Comparison of ENCODE assay signal across 8 cellular contexts in the genomic region with DNA sequence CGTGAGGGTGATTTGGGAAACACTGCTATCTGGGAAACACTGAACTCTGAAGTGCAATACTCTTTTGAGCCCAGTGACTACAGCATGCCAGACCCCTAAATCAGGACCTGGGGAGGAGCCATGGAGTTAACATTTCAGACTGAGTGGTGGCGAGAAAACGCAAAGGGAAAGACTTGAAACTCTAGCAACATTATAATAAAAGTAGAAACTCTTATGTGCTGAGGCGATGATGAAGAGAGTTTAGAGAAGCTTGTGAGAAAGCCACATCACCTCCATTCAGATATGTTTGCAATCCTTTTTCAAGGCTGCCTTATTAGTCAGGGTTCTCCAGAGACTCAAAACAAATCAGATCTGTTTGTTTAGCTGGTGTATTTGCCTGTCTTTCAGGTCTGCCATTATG. TPM values are rescaled to one million over a fixed set of nuclear protein-coding genes. Genes with fewer than 3 reads are reported as not detected.
DNase-seq lines count a peak whose midpoint lies in the region; ATAC-seq, FAIRE-seq and TF ChIP-seq lines count a peak whose summit lies in the region.
"Had no signal": no experiment of that assay in that cellular context is flagged by ENCODE, and none has a peak within 500 bp of the region (broad histone marks: within the 10 kb centered on the region; RNA-seq: fewer than 3 reads in every experiment).

No MANE protein-coding gene starts in this region.

- no peaks in the 10 kb centered on the region for H3K9me3 Mint-ChIP-seq in CD4-positive, alpha-beta T cell
- H3K9me3 Mint-ChIP-seq: CD8-positive, alpha-beta T cell had no signal

- H4K20me1 ChIP-seq in KMS-11 (ENCODE audit: insufficient read depth) (peaks cover 4% of the 10 kb centered on the region; the same call in 1 of the 2 replicates), K562 (replicated peaks; ENCODE audit: control insufficient read depth, insufficient read depth, low read length) (no peaks in the 10 kb centered on the region; the same call in 1 of the 2 replicates)

- POLR2A ChIA-PET in CD4-positive, alpha-beta T cell (lab: Charles Lee) = no interaction called here
- POLR2A ChIA-PET in K562 (lab: Yijun Ruan, JAX) = no interaction called here

- no peak for TF ChIP-seq CTCF in CD4-positive, alpha-beta T cell (IDR thresholded peaks at IDR 0.05)
- no peak for TF ChIP-seq CTCF in KMS-11 (conservative IDR thresholded peaks at IDR 0.05; ENCODE audit: low read depth, low read length)
- TF ChIP-seq CTCF in K562 (IDR thresholded peaks at IDR 0.05 in 2 of 3, conservative IDR thresholded peaks at IDR 0.05 in 1 of 3; ENCODE audit: insufficient read depth in 2 of 3, low read depth in 1 of 3, low read length in 3 of 3) = no peak

- H3K4me3 Mint-ChIP-seq in CD4-positive, alpha-beta T cell = peak overlapping the region; percentile 11

- peak overlapping the region; percentile 47 for H3K27ac Mint-ChIP-seq in CD4-positive, alpha-beta T cell
- H3K27ac Mint-ChIP-seq: CD8-positive, alpha-beta T cell had no signal

- no peak overlapping the region for H2AFZ ChIP-seq in KMS-11 (ENCODE audit: low read depth)
- no peak overlapping the region for H2AFZ ChIP-seq in K562 (ENCODE audit: low read depth, low read length)

- H3K36me3 ChIP-seq in KMS-11 (ENCODE audit: insufficient read depth) = peaks cover 4% of the 10 kb centered on the region; the same call in 1 of the 2 replicates
- H3K36me3 ChIP-seq in K562 (ENCODE audit: control insufficient read depth, insufficient read depth, low read length) = peaks cover 70% of the 10 kb centered on the region

- H3K27me3 Mint-ChIP-seq in CD4-positive, alpha-beta T cell = no peaks in the 10 kb centered on the region

- no peak overlapping the region for H3K27ac ChIP-seq in CD4-positive, alpha-beta T cell (ENCODE audit: low read depth, low read length)
- H3K27ac ChIP-seq in KMS-11 = no peak overlapping the region
- peak overlapping the region; percentile 28; the same call in 1 of the 3 replicates for H3K27ac ChIP-seq in K562 (ENCODE audit: extremely low read depth, low read depth, low read length)

- in situ Hi-C loops in K562 (cut with MboI) = loop anchor here (5.0 kb wide), 1 partner anchor 47 kb away; no protein-coding TSS in a partner anchor

- H3K4me2 ChIP-seq in KMS-11 = peak overlapping the region; percentile 30; the same call in 1 of the 2 replicates
- peak overlapping the region; percentile 54 for H3K4me2 ChIP-seq in K562 (ENCODE audit: insufficient read depth, low read length)

- peaks cover 31% of the 10 kb centered on the region for H3K36me3 Mint-ChIP-seq in CD4-positive, alpha-beta T cell (ENCODE audit: low read depth)

- no peak for TF ChIP-seq POLR2A in K562 (conservative IDR thresholded peaks at IDR 0.05)

- H3K9ac ChIP-seq in KMS-11 (no peak overlapping the region), K562 (ENCODE audit: insufficient read depth in 1 of 2, low read depth in 2 of 2, low read length in 2 of 2) (peak overlapping the region; percentile 31 to 44; a peak in 3 of 4 replicates)

- no peak for DNase-seq in CD4-positive, alpha-beta T cell
- no peak for DNase-seq in K562 (ENCODE audit: extremely low read depth in 1 of 4, low spot score in 3 of 4)
- no peak for DNase-seq in cerebellar cortex (ENCODE audit: low spot score)
- DNase-seq in NCI-H446 treated with DMSO at 0.1 percent for 48 hours (lab: John Stamatoyannopoulos, UW) = no peak
- DNase-seq: activated CD4-positive, alpha-beta T cell treated with anti-CD3 and anti-CD28 coated beads, Interleukin-2, amount 50 U/mL, for 4 hours; CD8-positive, alpha-beta T cell had no signal

- no peak for TF ChIP-seq EP300 in K562 (IDR thresholded peaks at IDR 0.05; ENCODE audit: low read length)

- no peak for FAIRE-seq in K562 (lab: Jason Lieb, UNC)

- H3K9me3 ChIP-seq in CD4-positive, alpha-beta T cell (ENCODE audit: control insufficient read depth, low read length) = no peaks in the 10 kb centered on the region
- H3K9me3 ChIP-seq in K562 (replicated peaks; ENCODE audit: control insufficient read depth, insufficient read depth, low read depth, low read length) = no peaks in the 10 kb centered on the region

- TF ChIP-seq RAD21 in K562 (CRISPR knock-in tag; conservative IDR thresholded peaks at IDR 0.05 in 1 of 2, IDR thresholded peaks at IDR 0.05 in 1 of 2) = no peak

- no peaks in the 10 kb centered on the region for H3K27me3 ChIP-seq in CD4-positive, alpha-beta T cell (ENCODE audit: control insufficient read depth, insufficient read depth, low read length)
- H3K27me3 ChIP-seq in KMS-11 (ENCODE audit: insufficient read depth, low read depth) (no peaks in the 10 kb centered on the region), K562 (ENCODE audit: control insufficient read depth in 2 of 2, insufficient read depth in 2 of 2, low read length in 2 of 2) (no peaks in the 10 kb centered on the region)

- ATAC-seq in CD4-positive, alpha-beta T cell (ENCODE audit: poor library complexity) = no peak
- ATAC-seq in K562 = no peak
- no peak for ATAC-seq in activated CD4-positive, CD25-positive, alpha-beta regulatory T cell treated with anti-CD3 and anti-CD28 coated beads, Interleukin-2, amount 50 U/mL, for 24 hours
- ATAC-seq: CD8-positive, alpha-beta T cell had no signal

- H3K79me2 ChIP-seq in KMS-11 (ENCODE audit: insufficient read depth, low read depth) (peaks cover 75% of the 10 kb centered on the region), K562 (ENCODE audit: control insufficient read depth, insufficient read depth, low read length) (peaks cover 94% of the 10 kb centered on the region)

- peaks cover 41% of the 10 kb centered on the region for H3K4me1 Mint-ChIP-seq in CD4-positive, alpha-beta T cell (ENCODE audit: low read depth)

- H3K4me1 ChIP-seq in KMS-11 (ENCODE audit: low read depth, poor library complexity, severe bottlenecking) (peaks cover 35% of the 10 kb centered on the region), K562 (replicated peaks in 1 of 2; ENCODE audit: control insufficient read depth in 2 of 2, insufficient read depth in 2 of 2, low read length in 2 of 2) (peaks cover 25 to 33% of the 10 kb centered on the region in 2 experiments)

- no peaks in the 10 kb centered on the region for H3K9me1 ChIP-seq in K562 (ENCODE audit: control insufficient read depth, insufficient read depth, low read length)

- intact Hi-C loops in CD4-positive, alpha-beta T cell (cut with DNase I, micrococcal nuclease) = loop anchor here (5.0 to 10.0 kb wide), 3 partner anchors 170 to 870 kb away; a partner anchor contains a TSS
- intact Hi-C loops in K562 (cut with micrococcal nuclease) = no loop called here

- WGBS in K562 (ENCODE audit: insufficient coverage, low coverage, missing lambda C conversion rate) = 67% methylated on average over 4 of the region's 4 CpGs

- no TSS peak for BruUV-seq in K562 (replicated peaks; lab: Mats Ljungman, UMichigan)

- CTCF ChIA-PET in CD4-positive, alpha-beta T cell (lab: Charles Lee) = interaction anchor here (1.0 to 1.6 kb wide), 2 partner anchors 104 to 314 kb away, joined by 3 read pairs; no protein-coding TSS in a partner anchor
- CTCF ChIA-PET in K562 (lab: Yijun Ruan, JAX; ENCODE audit: low intra/inter-chr PET ratio) = no interaction called here

- no peak overlapping the region for H3K4me3 ChIP-seq in KMS-11 (IDR thresholded peaks at IDR 0.05; ENCODE audit: insufficient read depth, low read depth, low read length)
- H3K4me3 ChIP-seq in K562 = no peak overlapping the region

RNA-seq across cellular contexts. Expression of a gene that starts 1.9 kb away (rescaled TPM):
- 1 to 10 TPM; 7.5 to 9.1 TPM for total RNA-seq in CD4-positive, alpha-beta T cell
- total RNA-seq in K562 (2011; cell fraction: chromatin; rRNA removed; ENCODE audit: low replicate concordance) = 27.9 and 42.4 TPM in 2 replicates
- total RNA-seq in K562 (2011; cell fraction: nucleolus; rRNA removed) = 50.0 and 60.9 TPM in 2 replicates
- 37.0 and 43.3 TPM in 2 replicates for total RNA-seq in K562 (2011; cell fraction: nucleoplasm; rRNA removed)
- 156 and 172 TPM in 2 replicates for total RNA-seq in K562 (2014; rRNA removed)
- 130 and 137 TPM in 2 replicates for total RNA-seq in K562 (2014; rRNA removed; fragmentation: Illumina TruSeq; extraction: Trizol)
- 150 and 154 TPM in 2 replicates for total RNA-seq in K562 (2015; rRNA removed; fragmentation: Illumina TruSeq; extraction: Trizol)
- total RNA-seq in K562 (2021) = 140 and 150 TPM in 2 replicates
- polyA plus RNA-seq in K562 (2011; rRNA removed) = 91.3 and 124 TPM in 2 replicates
- polyA plus RNA-seq in K562 (2011; cell fraction: cytosol; rRNA removed) = 83.9 and 106 TPM in 2 replicates
- 28.7 and 36.3 TPM in 2 replicates for polyA plus RNA-seq in K562 (2011; cell fraction: nucleus; rRNA removed)
- 122 and 124 TPM in 2 replicates for polyA plus RNA-seq in K562 (2012)
- polyA plus RNA-seq in K562 (2014; fragmentation: Illumina TruSeq; extraction: Trizol) = 138 and 146 TPM in 2 replicates
- polyA plus RNA-seq in K562 (2014; fragmentation: Nextera tagmentation; extraction: Ambion mirVana) = 10 to 100 TPM; 58.1 to 86.8 TPM
- polyA plus RNA-seq in K562 (2014; rRNA removed) = 132 and 136 TPM in 2 replicates
- polyA minus RNA-seq in K562 (2011; rRNA and poly(A)+ RNA removed) = 77.5 and 111 TPM in 2 replicates
- 54.2 and 76.3 TPM in 2 replicates for polyA minus RNA-seq in K562 (2011; cell fraction: cytosol; rRNA and poly(A)+ RNA removed)
- polyA minus RNA-seq in K562 (2011; cell fraction: nucleus; rRNA and poly(A)+ RNA removed) = 29.8 and 34.1 TPM in 2 replicates

RNA-seq across cellular contexts. Expression of a gene that starts 2.2 kb away (rescaled TPM):
- 10 to 100 TPM; 55.2 to 56.0 TPM for total RNA-seq in CD4-positive, alpha-beta T cell
- 88.0 and 142 TPM in 2 replicates for total RNA-seq in K562 (2011; cell fraction: chromatin; rRNA removed; ENCODE audit: low replicate concordance)
- 195 and 216 TPM in 2 replicates for total RNA-seq in K562 (2011; cell fraction: nucleolus; rRNA removed)
- 192 and 237 TPM in 2 replicates for total RNA-seq in K562 (2011; cell fraction: nucleoplasm; rRNA removed)
- total RNA-seq in K562 (2014; rRNA removed) = 97.2 and 153 TPM in 2 replicates
- total RNA-seq in K562 (2014; rRNA removed; fragmentation: Illumina TruSeq; extraction: Trizol) = 227 and 239 TPM in 2 replicates
- total RNA-seq in K562 (2015; rRNA removed; fragmentation: Illumina TruSeq; extraction: Trizol) = 221 and 231 TPM in 2 replicates
- total RNA-seq in K562 (2021) = 168 and 200 TPM in 2 replicates
- 630 and 713 TPM in 2 replicates for polyA plus RNA-seq in K562 (2011; rRNA removed)
- 728 and 1,027 TPM in 2 replicates for polyA plus RNA-seq in K562 (2011; cell fraction: cytosol; rRNA removed)
- polyA plus RNA-seq in K562 (2011; cell fraction: nucleus; rRNA removed) = 254 and 417 TPM in 2 replicates
- 426 and 696 TPM in 2 replicates for polyA plus RNA-seq in K562 (2012)
- 213 and 256 TPM in 2 replicates for polyA plus RNA-seq in K562 (2014; fragmentation: Illumina TruSeq; extraction: Trizol)
- polyA plus RNA-seq in K562 (2014; fragmentation: Nextera tagmentation; extraction: Ambion mirVana) = 100 to 1,000 TPM; 794 to 856 TPM
- 199 and 268 TPM in 2 replicates for polyA plus RNA-seq in K562 (2014; rRNA removed)
- polyA minus RNA-seq in K562 (2011; rRNA and poly(A)+ RNA removed) = 155 and 167 TPM in 2 replicates
- polyA minus RNA-seq in K562 (2011; cell fraction: cytosol; rRNA and poly(A)+ RNA removed) = 111 and 157 TPM in 2 replicates
- polyA minus RNA-seq in K562 (2011; cell fraction: nucleus; rRNA and poly(A)+ RNA removed) = 46.0 and 84.9 TPM in 2 replicates

RNA-seq across cellular contexts. Expression of a gene that starts 22.2 kb away (rescaled TPM):
- total RNA-seq in CD4-positive, alpha-beta T cell = under 1 TPM; 0.56 to 0.77 TPM
- total RNA-seq in K562 (2011; cell fraction: chromatin; rRNA removed; ENCODE audit: low replicate concordance) = 611 and 866 TPM in 2 replicates
- 866 and 894 TPM in 2 replicates for total RNA-seq in K562 (2011; cell fraction: nucleolus; rRNA removed)
- total RNA-seq in K562 (2011; cell fraction: nucleoplasm; rRNA removed) = 825 and 959 TPM in 2 replicates
- total RNA-seq in K562 (2014; rRNA removed) = 250 and 292 TPM in 2 replicates
- total RNA-seq in K562 (2014; rRNA removed; fragmentation: Illumina TruSeq; extraction: Trizol) = 367 and 390 TPM in 2 replicates
- 353 and 364 TPM in 2 replicates for total RNA-seq in K562 (2015; rRNA removed; fragmentation: Illumina TruSeq; extraction: Trizol)
- 378 and 411 TPM in 2 replicates for total RNA-seq in K562 (2021)
- 747 and 864 TPM in 2 replicates for polyA plus RNA-seq in K562 (2011; rRNA removed)
- polyA plus RNA-seq in K562 (2011; cell fraction: cytosol; rRNA removed) = 1,005 and 1,028 TPM in 2 replicates
- 277 and 375 TPM in 2 replicates for polyA plus RNA-seq in K562 (2011; cell fraction: nucleus; rRNA removed)
- polyA plus RNA-seq in K562 (2012) = 228 and 290 TPM in 2 replicates
- 394 and 457 TPM in 2 replicates for polyA plus RNA-seq in K562 (2014; fragmentation: Illumina TruSeq; extraction: Trizol)
- 100 to 1,000 TPM; 110 to 174 TPM for polyA plus RNA-seq in K562 (2014; fragmentation: Nextera tagmentation; extraction: Ambion mirVana)
- 295 and 314 TPM in 2 replicates for polyA plus RNA-seq in K562 (2014; rRNA removed)
- 571 and 760 TPM in 2 replicates for polyA minus RNA-seq in K562 (2011; rRNA and poly(A)+ RNA removed)
- polyA minus RNA-seq in K562 (2011; cell fraction: cytosol; rRNA and poly(A)+ RNA removed) = 555 and 599 TPM in 2 replicates
- polyA minus RNA-seq in K562 (2011; cell fraction: nucleus; rRNA and poly(A)+ RNA removed) = 280 and 292 TPM in 2 replicates

RNA-seq across cellular contexts. Expression of a gene that starts 33.5 kb away (rescaled TPM):
- total RNA-seq in CD4-positive, alpha-beta T cell = under 1 TPM; 0.08 to 0.33 TPM
- total RNA-seq in K562 (2011; cell fraction: chromatin; rRNA removed; ENCODE audit: low replicate concordance) = 49.3 and 107 TPM in 2 replicates
- 68.6 and 70.4 TPM in 2 replicates for total RNA-seq in K562 (2011; cell fraction: nucleolus; rRNA removed)
- 66.5 and 86.0 TPM in 2 replicates for total RNA-seq in K562 (2011; cell fraction: nucleoplasm; rRNA removed)
- total RNA-seq in K562 (2014; rRNA removed) (13.2 and 17.7 TPM in 2 replicates), K562 (2014; rRNA removed; fragmentation: Illumina TruSeq; extraction: Trizol) (14.5 and 16.2 TPM in 2 replicates), K562 (2015; rRNA removed; fragmentation: Illumina TruSeq; extraction: Trizol) (11.5 and 12.0 TPM in 2 replicates), K562 (2021) (28.6 and 30.4 TPM in 2 replicates)
- polyA plus RNA-seq in K562 (2011; rRNA removed) (42.8 and 57.1 TPM in 2 replicates), K562 (2014; fragmentation: Illumina TruSeq; extraction: Trizol) (33.9 and 39.7 TPM in 2 replicates), K562 (2014; fragmentation: Nextera tagmentation; extraction: Ambion mirVana) (1 to 10 TPM; 2.9 to 5.3 TPM), K562 (2014; rRNA removed) (23.9 and 27.2 TPM in 2 replicates)
- 45.6 and 51.9 TPM in 2 replicates for polyA plus RNA-seq in K562 (2011; cell fraction: cytosol; rRNA removed)
- 34.1 and 48.4 TPM in 2 replicates for polyA plus RNA-seq in K562 (2011; cell fraction: nucleus; rRNA removed)
- 27.8 and 43.6 TPM in 2 replicates for polyA plus RNA-seq in K562 (2012)
- polyA minus RNA-seq in K562 (2011; rRNA and poly(A)+ RNA removed) = 38.9 and 48.8 TPM in 2 replicates
- 21.3 and 32.6 TPM in 2 replicates for polyA minus RNA-seq in K562 (2011; cell fraction: cytosol; rRNA and poly(A)+ RNA removed)
- polyA minus RNA-seq in K562 (2011; cell fraction: nucleus; rRNA and poly(A)+ RNA removed) = 10.5 and 15.2 TPM in 2 replicates

RNA-seq across cellular contexts. Expression of a gene that starts 42.1 kb away (rescaled TPM):
- under 1 TPM; 0.31 to 0.49 TPM for total RNA-seq in CD4-positive, alpha-beta T cell
- 95.5 and 239 TPM in 2 replicates for total RNA-seq in K562 (2011; cell fraction: chromatin; rRNA removed; ENCODE audit: low replicate concordance)
- total RNA-seq in K562 (2011; cell fraction: nucleolus; rRNA removed) = 109 and 132 TPM in 2 replicates
- 92.2 and 107 TPM in 2 replicates for total RNA-seq in K562 (2011; cell fraction: nucleoplasm; rRNA removed)
- total RNA-seq in K562 (2014; rRNA removed) (7.1 and 11.0 TPM in 2 replicates), K562 (2014; rRNA removed; fragmentation: Illumina TruSeq; extraction: Trizol) (2.6 and 3.3 TPM in 2 replicates), K562 (2015; rRNA removed; fragmentation: Illumina TruSeq; extraction: Trizol) (4.0 and 4.1 TPM in 2 replicates), K562 (2021) (21.4 and 25.8 TPM in 2 replicates)
- polyA plus RNA-seq in K562 (2011; rRNA removed) (10.4 and 16.6 TPM in 2 replicates), K562 (2014; fragmentation: Illumina TruSeq; extraction: Trizol) (14.7 and 17.8 TPM in 2 replicates), K562 (2014; fragmentation: Nextera tagmentation; extraction: Ambion mirVana) (1 to 10 TPM; 2.3 TPM), K562 (2014; rRNA removed) (15.6 and 17.4 TPM in 2 replicates)
- polyA plus RNA-seq in K562 (2011; cell fraction: cytosol; rRNA removed) = 13.6 and 26.3 TPM in 2 replicates
- polyA plus RNA-seq in K562 (2011; cell fraction: nucleus; rRNA removed) = 104 and 152 TPM in 2 replicates
- polyA plus RNA-seq in K562 (2012) = 14.8 and 25.8 TPM in 2 replicates
- 6.8 and 8.5 TPM in 2 replicates for polyA minus RNA-seq in K562 (2011; rRNA and poly(A)+ RNA removed)
- 22.7 and 23.9 TPM in 2 replicates for polyA minus RNA-seq in K562 (2011; cell fraction: cytosol; rRNA and poly(A)+ RNA removed)
- polyA minus RNA-seq in K562 (2011; cell fraction: nucleus; rRNA and poly(A)+ RNA removed) = 32.4 and 34.1 TPM in 2 replicates

Comparison
In these comparisons a context has a peak if more than half of its experiments do, and no peak if none do; other contexts are left out.
1. RNA of a gene that starts 22.2 kb away (total RNA-seq): 250 to 959 TPM in K562; 0.56 to 0.77 TPM in CD4-positive, alpha-beta T cell; every median in the first group is over 100 times any median in the second.